10 cellular contexts compared by ENCODE assay signal in genomic region chr21:26587621-26588260, GRCh38. TPM values are rescaled to one million over a fixed set of nuclear protein-coding genes. Genes with fewer than 3 reads are reported as not detected.
DNase-seq lines count a peak whose midpoint lies in the region; ATAC-seq and TF ChIP-seq lines count a peak whose summit lies in the region.
"Had no signal": no experiment of that assay in that cellular context is flagged by ENCODE, and none has a peak within 500 bp of the region (broad histone marks: within the 10 kb centered on the region; RNA-seq: fewer than 3 reads in every experiment).

No MANE protein-coding gene starts in this region.

- H3K27ac Mint-ChIP-seq in mesothelial cell of epicardium, result peak overlapping the region; percentile 37
- H3K27ac Mint-ChIP-seq in activated CD4-positive, alpha-beta memory T cell treated with anti-CD3 and anti-CD28 coated beads for 36 hours, result no peak overlapping the region
- H3K27ac Mint-ChIP-seq: activated T-helper 2 cell treated with anti-CD3 and anti-CD28 coated beads, Interferon-gamma antibody, Interleukin-2, Interleukin-4, amounts not matched to agents 10 μg/mL and 5 μg/mL and 100 μg/mL, durations not matched to agents 14 hours and 24 hours and 36 hours; CD8-positive, alpha-beta memory T cell had no signal

- CTCF ChIA-PET in activated CD4-positive, alpha-beta memory T cell treated with anti-CD3 and anti-CD28 coated beads for 36 hours (lab: Charles Lee), result no interaction called here

- H3K4me3 ChIP-seq in AG09309 (ENCODE audit: control insufficient read depth, low read depth, low read length), result no peak overlapping the region
- no peak overlapping the region for H3K4me3 ChIP-seq in epithelial cell of esophagus (ENCODE audit: low read length)

- H3K9me3 Mint-ChIP-seq in mesothelial cell of epicardium, result peaks cover 2% of the 10 kb centered on the region
- H3K9me3 Mint-ChIP-seq in activated CD4-positive, alpha-beta memory T cell treated with anti-CD3 and anti-CD28 coated beads for 36 hours, result peaks cover 2% of the 10 kb centered on the region
- H3K9me3 Mint-ChIP-seq: activated T-helper 2 cell treated with anti-CD3 and anti-CD28 coated beads, Interferon-gamma antibody, Interleukin-2, Interleukin-4, amounts not matched to agents 10 μg/mL and 5 μg/mL and 100 μg/mL, durations not matched to agents 14 hours and 24 hours and 36 hours had no signal

- peaks cover 17% of the 10 kb centered on the region for H3K4me1 Mint-ChIP-seq in mesothelial cell of epicardium
- no peaks in the 10 kb centered on the region for H3K4me1 Mint-ChIP-seq in activated CD4-positive, alpha-beta memory T cell treated with anti-CD3 and anti-CD28 coated beads for 36 hours (ENCODE audit: low read depth)
- H3K4me1 Mint-ChIP-seq: CD8-positive, alpha-beta memory T cell had no signal

- peak overlapping the region; percentile 1 for H3K4me3 Mint-ChIP-seq in mesothelial cell of epicardium
- H3K4me3 Mint-ChIP-seq in activated CD4-positive, alpha-beta memory T cell treated with anti-CD3 and anti-CD28 coated beads for 36 hours, result no peak overlapping the region
- H3K4me3 Mint-ChIP-seq: CD8-positive, alpha-beta memory T cell had no signal

- no peak for TF ChIP-seq CTCF in AG09309 (IDR thresholded peaks at IDR 0.05; ENCODE audit: control insufficient read depth, insufficient read depth, low read depth, low read length, missing control alignments)
- no peak for TF ChIP-seq CTCF in epithelial cell of esophagus (IDR thresholded peaks at IDR 0.05; ENCODE audit: insufficient read depth, low read depth, low read length, missing control alignments)
- TF ChIP-seq CTCF in mesothelial cell of epicardium (IDR thresholded peaks at IDR 0.05; ENCODE audit: unreplicated experiment), result no peak

- no peak for ATAC-seq in HG03139 (IDR thresholded peaks at IDR 0.05; ENCODE audit: unreplicated experiment)
- ATAC-seq in GM21447 (IDR thresholded peaks at IDR 0.05; ENCODE audit: unreplicated experiment), result no peak

- H3K27me3 Mint-ChIP-seq in mesothelial cell of epicardium (ENCODE audit: low read depth), result no peaks in the 10 kb centered on the region
- no peaks in the 10 kb centered on the region for H3K27me3 Mint-ChIP-seq in activated CD4-positive, alpha-beta memory T cell treated with anti-CD3 and anti-CD28 coated beads for 36 hours

- DNase-seq in AG09309 (ENCODE audit: low read depth) (peak; percentile 25), NCI-H226 (peak; percentile 81), epithelial cell of esophagus (ENCODE audit: low read depth) (peak; percentile 92), mesothelial cell of epicardium (ENCODE audit: low spot score in 2 of 2, unreplicated experiment in 2 of 2) (no peak)
- no peak for DNase-seq in activated CD4-positive, alpha-beta memory T cell treated with anti-CD3 and anti-CD28 coated beads for 36 hours
- DNase-seq in activated CD4-positive, alpha-beta T cell treated with anti-CD3 and anti-CD28 coated beads for 1 hour, result no peak
- DNase-seq: CD8-positive, alpha-beta memory T cell had no signal

- no peaks in the 10 kb centered on the region for H3K36me3 Mint-ChIP-seq in mesothelial cell of epicardium
- no peaks in the 10 kb centered on the region for H3K36me3 Mint-ChIP-seq in activated CD4-positive, alpha-beta memory T cell treated with anti-CD3 and anti-CD28 coated beads for 36 hours

- POLR2A ChIA-PET in activated CD4-positive, alpha-beta memory T cell treated with anti-CD3 and anti-CD28 coated beads for 36 hours (lab: Charles Lee), result no interaction called here

- intact Hi-C loops in activated CD4-positive, alpha-beta memory T cell treated with anti-CD3 and anti-CD28 coated beads for 36 hours (cut with micrococcal nuclease), result no loop called here

RNA-seq across cellular contexts. Expression of gene CYYR1, which starts 14.7 kb away (rescaled TPM):
- total RNA-seq in mesothelial cell of epicardium, result 19.3 to 20.8 TPM (median 20.2 TPM) in 3 replicates
- not detected for total RNA-seq in activated CD4-positive, alpha-beta memory T cell treated with anti-CD3 and anti-CD28 coated beads for 36 hours
- total RNA-seq: CD8-positive, alpha-beta memory T cell had no signal

Comparison
In these comparisons a context has a peak if more than half of its experiments do, and no peak if none do; other contexts are left out.
1. DNase-seq: peak in AG09309 (single experiment), NCI-H226 (single experiment) and epithelial cell of esophagus (single experiment); none in mesothelial cell of epicardium (0 of 2), activated CD4-positive, alpha-beta memory T cell treated with anti-CD3 and anti-CD28 coated beads for 36 hours (single experiment) and activated CD4-positive, alpha-beta T cell treated with anti-CD3 and anti-CD28 coated beads for 1 hour (single experiment).
2. RNA of gene CYYR1, which starts 14.7 kb away (total RNA-seq): 19.3 to 20.8 TPM in mesothelial cell of epicardium; not detected in activated CD4-positive, alpha-beta memory T cell treated with anti-CD3 and anti-CD28 coated beads for 36 hours; every median in the first group is over 10 times any median in the second.